ENCODE assay signal across 8 cellular contexts in the genomic region with DNA sequence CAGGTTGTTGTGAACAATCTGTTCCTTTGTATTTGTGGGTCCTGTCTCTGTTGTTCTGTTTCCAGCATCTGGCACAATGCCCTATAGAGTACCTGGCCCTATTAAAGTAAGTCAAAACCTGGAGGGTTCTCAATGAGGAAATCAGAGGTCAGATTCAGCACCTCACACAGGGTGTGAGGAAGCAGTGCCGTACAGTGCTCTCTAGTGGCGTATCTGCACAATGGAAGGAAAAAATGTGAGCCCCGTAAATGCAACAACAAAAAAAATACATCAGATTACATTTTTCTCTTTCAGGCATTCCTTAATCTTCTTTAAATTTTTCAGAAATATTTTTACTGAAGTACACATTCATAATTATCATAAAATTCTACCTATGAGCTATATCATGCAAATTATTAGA. TPM values are rescaled to one million over a fixed set of nuclear protein-coding genes. Genes with fewer than 3 reads are reported as not detected.
A peak's percentile ranks its signal among the peaks of the same experiment; 100 is the strongest.
DNase-seq lines count a peak whose midpoint lies in the region; ATAC-seq and TF ChIP-seq lines count a peak whose summit lies in the region.
"Not testable (repeated sequence)": the region's sequence is repeated elsewhere in the genome, so short reads cannot be mapped to it uniquely, and the experiment has no call there.

No MANE protein-coding gene starts in this region.

- not testable (repeated sequence) for H3K4me1 Mint-ChIP-seq in brain
- H3K4me1 Mint-ChIP-seq in immature natural killer cell, result peaks cover 36 to 61% of the 10 kb centered on the region in 2 donors

- not testable (repeated sequence) for H3K36me3 Mint-ChIP-seq in brain, immature natural killer cell

- H3K9me3 Mint-ChIP-seq in brain, immature natural killer cell: not testable (repeated sequence)

- not testable (repeated sequence) for H3K36me3 ChIP-seq in SK-N-SH (replicated peaks in 1 of 2; ENCODE audit: control insufficient read depth in 1 of 2, insufficient read depth in 2 of 2, low read length in 1 of 2)

- not testable (repeated sequence) for H3F3A ChIP-seq in SK-N-SH (replicated peaks; ENCODE audit: insufficient read depth)

- H3K4me2 ChIP-seq in SK-N-SH, result not testable (repeated sequence)

- not testable (repeated sequence) for H3K4me1 ChIP-seq in SK-N-SH (ENCODE audit: control insufficient read depth in 1 of 2, insufficient read depth in 2 of 2, low read depth in 1 of 2, low read length in 1 of 2)

- not testable (repeated sequence) for H3K27ac Mint-ChIP-seq in brain, immature natural killer cell

- peak; percentile 47 for TF ChIP-seq RAD21 in SK-N-SH (IDR thresholded peaks at IDR 0.05; ENCODE audit: low read length)

- TF ChIP-seq CTCF in SK-N-SH (IDR thresholded peaks at IDR 0.05) (peak; percentile 62), brain (conservative IDR thresholded peaks at IDR 0.05) (peak; percentile 29 to 44)

- H3K27ac ChIP-seq in SK-N-SH (ENCODE audit: low read depth in 2 of 2, low read length in 1 of 2), result not testable (repeated sequence)

- not testable (repeated sequence) for H3K4me3 Mint-ChIP-seq in brain
- H3K4me3 Mint-ChIP-seq in immature natural killer cell, result peak overlapping the region in 1 of 5 donors; percentile 58

- DNase-seq in D341Med (ENCODE audit: low spot score) (peak; percentile 36), Kasumi-1 (lab: John Stamatoyannopoulos, UW) (peak; percentile 35 to 43), SK-N-SH (peak; percentile 3), immature natural killer cell (peak in 2 of 3 donors; percentile 17 to 18)
- DNase-seq in stimulated activated CD4-positive, alpha-beta T cell treated with anti-CD3 and anti-CD28 coated beads, Interleukin-1b, Interleukin-23, amount 100 ng/mL, for 48 hours, result peak; percentile 20

- peak; percentile 43 for ATAC-seq in GM19328 (IDR thresholded peaks at IDR 0.05; ENCODE audit: unreplicated experiment)
- peak; percentile 62 for ATAC-seq in HG02852 (IDR thresholded peaks at IDR 0.05; ENCODE audit: unreplicated experiment)

- not testable (repeated sequence) for H2AFZ ChIP-seq in SK-N-SH (ENCODE audit: low read depth)

- not testable (repeated sequence) for H3K9me2 ChIP-seq in SK-N-SH

- 21% methylated on average over 3 of the region's 3 CpGs for WGBS in SK-N-SH (ENCODE audit: low lambda C conversion rate)

- H3K4me3 ChIP-seq in SK-N-SH (ENCODE audit: low read depth in 2 of 2, low read length in 1 of 2), result 0 out of 4 replicates have a peak overlapping the region, but pooled peaks of 1 of the 2 experiments have one; percentile 32

- H3K27me3 ChIP-seq in SK-N-SH (ENCODE audit: insufficient read depth), result not testable (repeated sequence)

- TF ChIP-seq EP300 in SK-N-SH (IDR thresholded peaks at IDR 0.05; ENCODE audit: borderline replicate concordance in 1 of 2, low read depth in 1 of 2, low read length in 1 of 2), result not testable (repeated sequence)

- H4K20me1 ChIP-seq in SK-N-SH (ENCODE audit: insufficient read depth), result not testable (repeated sequence)

- CTCF ChIA-PET in SK-N-SH (lab: Yijun Ruan, JAX), result interaction anchor here (0.7 kb wide), 1 partner anchor 11 kb away, joined by 4 read pairs; no protein-coding TSS in a partner anchor

- not testable (repeated sequence) for H3K9ac ChIP-seq in SK-N-SH

- not testable (repeated sequence) for H3K9me3 ChIP-seq in SK-N-SH

- H3K79me2 ChIP-seq in SK-N-SH (ENCODE audit: insufficient read depth), result peaks cover 11% of the 10 kb centered on the region; the same call in 1 of the 2 replicates

- not testable (repeated sequence) for H3K27me3 Mint-ChIP-seq in brain; immature natural killer cell (ENCODE audit: low read depth in 3 of 3)

- POLR2A ChIA-PET in SK-N-SH (lab: Yijun Ruan, JAX), result not testable (repeated sequence)

TF ChIP-seq in SK-N-SH, 30 proteins besides CTCF, POLR2A, EP300 and RAD21:
- TF ChIP-seq SMC3 (IDR thresholded peaks at IDR 0.05; ENCODE audit: low read depth, low read length), result peak; percentile 28; the same call in 1 of the 2 replicates
TF ChIP-seq in SK-N-SH: peak in this region for 1; not testable (repeated sequence) for 29.

RNA-seq across cellular contexts. Expression of a gene that starts 2.5 kb away (rescaled TPM):
- polyA plus RNA-seq in SK-N-SH (2012; rRNA removed) (0.74 and 1.2 TPM in 2 replicates), brain (ENCODE audit: insufficient read depth, low read depth, low replicate concordance) (not detected), immature natural killer cell (1 to 10 TPM in 2 of 3 donors, not detected in 1; 1.7 to 3.7 TPM)
- 1.2 TPM in 2 replicates for polyA plus RNA-seq in SK-N-SH (2012; cell fraction: cytosol; rRNA removed)
- polyA plus RNA-seq in SK-N-SH (2012; cell fraction: nucleus; rRNA removed), result 0.63 and 1.2 TPM in 2 replicates
